8 cellular contexts compared by ENCODE assay signal in genomic region chr12:121719926-121720414, GRCh38. TPM values are rescaled to one million over a fixed set of nuclear protein-coding genes. Genes with fewer than 3 reads are reported as not detected.
DNase-seq lines count a peak whose midpoint lies in the region; ATAC-seq and TF ChIP-seq lines count a peak whose summit lies in the region.
"Had no signal": no experiment of that assay in that cellular context is flagged by ENCODE, and none has a peak within 500 bp of the region (broad histone marks: within the 10 kb centered on the region; RNA-seq: fewer than 3 reads in every experiment).

No MANE protein-coding gene starts in this region.

- H3K9me3 ChIP-seq in SK-N-SH, result no peaks in the 10 kb centered on the region
- no peaks in the 10 kb centered on the region for H3K9me3 ChIP-seq in skeletal muscle satellite cell (replicated peaks; ENCODE audit: low read length)

- TF ChIP-seq EP300 in SK-N-SH (IDR thresholded peaks at IDR 0.05; ENCODE audit: borderline replicate concordance in 1 of 2, low read depth in 1 of 2, low read length in 1 of 2), result no peak

- H3F3A ChIP-seq in SK-N-SH (replicated peaks; ENCODE audit: insufficient read depth), result peaks cover 3% of the 10 kb centered on the region

- H3K4me1 ChIP-seq in SK-N-SH (ENCODE audit: control insufficient read depth in 1 of 2, insufficient read depth in 2 of 2, low read depth in 1 of 2, low read length in 1 of 2), result peaks cover 0 to 9% of the 10 kb centered on the region in 2 experiments; a peak in 2 of 4 replicates
- H3K4me1 ChIP-seq in skeletal muscle satellite cell (ENCODE audit: control insufficient read depth, insufficient read depth, low read length), result peaks cover 44% of the 10 kb centered on the region

- ATAC-seq in natural killer cell, result no peak

- peak overlapping the region; percentile 45; the same call in 1 of the 2 replicates for H3K9ac ChIP-seq in SK-N-SH
- H3K9ac ChIP-seq in skeletal muscle satellite cell (ENCODE audit: low read depth, low read length), result peak overlapping the region; percentile 51

- TF ChIP-seq RAD21 in SK-N-SH (IDR thresholded peaks at IDR 0.05; ENCODE audit: low read length), result no peak

- H2AFZ ChIP-seq in SK-N-SH (ENCODE audit: low read depth), result no peak overlapping the region

- no peaks in the 10 kb centered on the region for H4K20me1 ChIP-seq in SK-N-SH (ENCODE audit: insufficient read depth)

- peak; percentile 77 for DNase-seq in GM04503 (ENCODE audit: low read depth)
- no peak for DNase-seq in SK-N-SH
- peak; percentile 86 to 91 for DNase-seq in foreskin fibroblast
- DNase-seq in activated effector memory CD4-positive, alpha-beta T cell treated with Interleukin-2 at 50 U/mL for 16 hours, result no peak
- no peak for DNase-seq in natural killer cell
- DNase-seq in foreskin melanocyte, result no peak
- DNase-seq: NCI-H446 had no signal

- H3K9me2 ChIP-seq in SK-N-SH, result no peaks in the 10 kb centered on the region

- H3K36me3 Mint-ChIP-seq in natural killer cell, result no peaks in the 10 kb centered on the region

- H3K9me3 Mint-ChIP-seq in natural killer cell, result no peaks in the 10 kb centered on the region

- peak overlapping the region in 1 of 2 experiments; percentile 81; a peak in 2 of 4 replicates for H3K27ac ChIP-seq in SK-N-SH (ENCODE audit: low read depth in 2 of 2, low read length in 1 of 2)

- H3K27me3 ChIP-seq in SK-N-SH (ENCODE audit: insufficient read depth) (no peaks in the 10 kb centered on the region), skeletal muscle satellite cell (ENCODE audit: control insufficient read depth, insufficient read depth, low read length) (no peaks in the 10 kb centered on the region)

- H3K27me3 Mint-ChIP-seq in natural killer cell (ENCODE audit: low read depth in 2 of 2), result no peaks in the 10 kb centered on the region

- no peaks in the 10 kb centered on the region for H3K4me1 Mint-ChIP-seq in natural killer cell

- peaks cover 0 to 5% of the 10 kb centered on the region in 2 experiments for H3K36me3 ChIP-seq in SK-N-SH (replicated peaks in 1 of 2; ENCODE audit: control insufficient read depth in 1 of 2, insufficient read depth in 2 of 2, low read length in 1 of 2)
- H3K36me3 ChIP-seq in skeletal muscle satellite cell (ENCODE audit: insufficient read depth, low read length), result no peaks in the 10 kb centered on the region

- H3K4me2 ChIP-seq in SK-N-SH, result peak overlapping the region; percentile 35
- H3K4me2 ChIP-seq in skeletal muscle satellite cell (ENCODE audit: low read length), result peak overlapping the region; percentile 40

- H3K4me3 Mint-ChIP-seq in natural killer cell, result no peak overlapping the region

- TF ChIP-seq CTCF in SK-N-SH (IDR thresholded peaks at IDR 0.05) (no peak), foreskin fibroblast (IDR thresholded peaks at IDR 0.05; ENCODE audit: low read depth, low read length) (no peak), natural killer cell (IDR thresholded peaks at IDR 0.05) (no peak)

- POLR2A ChIA-PET in SK-N-SH (lab: Yijun Ruan, JAX), result no interaction called here

- intact Hi-C loops in natural killer cell (cut with micrococcal nuclease), result no loop called here

- H3K4me3 ChIP-seq in SK-N-SH (ENCODE audit: low read depth in 2 of 2, low read length in 1 of 2), result no peak overlapping the region
- no peak overlapping the region for H3K4me3 ChIP-seq in foreskin fibroblast (ENCODE audit: low read depth in 1 of 2, low read length in 2 of 2)
- no peak overlapping the region for H3K4me3 ChIP-seq in skeletal muscle satellite cell (ENCODE audit: low read length)

- peaks cover 75% of the 10 kb centered on the region; the same call in 1 of the 2 replicates for H3K79me2 ChIP-seq in SK-N-SH (ENCODE audit: insufficient read depth)

- no peak overlapping the region for H3K27ac Mint-ChIP-seq in natural killer cell

- 28% methylated on average over 14 of the region's 14 CpGs for WGBS in SK-N-SH (ENCODE audit: low lambda C conversion rate)

- CTCF ChIA-PET in SK-N-SH (lab: Yijun Ruan, JAX), result interaction anchor here (0.8 to 5.3 kb wide), 6 partner anchors 17 to 74 kb away, joined by 3 to 34 read pairs (median 4); partner anchors contain the start of gene RHOF

TF ChIP-seq in SK-N-SH, 30 proteins besides CTCF, POLR2A, EP300 and RAD21:
- peak; percentile 66; the same call in 1 of the 2 replicates for TF ChIP-seq FOSL2 (IDR thresholded peaks at IDR 0.05; ENCODE audit: borderline replicate concordance, low read depth)
- TF ChIP-seq JUND (IDR thresholded peaks at IDR 0.05), result peak; percentile 6; the same call in 1 of the 2 replicates
- no peak for TF ChIP-seq TCF12 (IDR thresholded peaks at IDR 0.05)
- TF ChIP-seq, protein P1, sequence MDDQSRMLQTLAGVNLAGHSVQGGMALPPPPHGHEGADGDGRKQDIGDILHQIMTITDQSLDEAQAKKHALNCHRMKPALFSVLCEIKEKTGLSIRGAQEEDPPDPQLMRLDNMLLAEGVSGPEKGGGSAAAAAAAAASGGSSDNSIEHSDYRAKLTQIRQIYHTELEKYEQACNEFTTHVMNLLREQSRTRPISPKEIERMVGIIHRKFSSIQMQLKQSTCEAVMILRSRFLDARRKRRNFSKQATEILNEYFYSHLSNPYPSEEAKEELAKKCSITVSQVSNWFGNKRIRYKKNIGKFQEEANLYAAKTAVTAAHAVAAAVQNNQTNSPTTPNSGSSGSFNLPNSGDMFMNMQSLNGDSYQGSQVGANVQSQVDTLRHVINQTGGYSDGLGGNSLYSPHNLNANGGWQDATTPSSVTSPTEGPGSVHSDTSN (IDR thresholded peaks at IDR 0.05), result peak; percentile 33
TF ChIP-seq in SK-N-SH: peak in this region for 3.

RNA-seq across cellular contexts. Expression of gene TMEM120B, which starts 7.4 kb away (rescaled TPM):
- 15.1 and 15.4 TPM in 2 replicates for polyA plus RNA-seq in SK-N-SH (2012; rRNA removed)
- 4.8 and 7.4 TPM in 2 replicates for polyA plus RNA-seq in SK-N-SH (2012; cell fraction: cytosol; rRNA removed)
- polyA plus RNA-seq in SK-N-SH (2012; cell fraction: nucleus; rRNA removed), result 78.8 and 83.1 TPM in 2 replicates
- 7.9 and 8.5 TPM in 2 replicates for total RNA-seq in skeletal muscle satellite cell (2012; rRNA removed)
- total RNA-seq in natural killer cell, result 1 to 10 TPM; 6.3 to 8.4 (median 7.9) TPM

RNA-seq across cellular contexts. Expression of gene MORN3, which starts 50.5 kb away (rescaled TPM):
- polyA plus RNA-seq in SK-N-SH (2012; rRNA removed), result 2.4 and 2.7 TPM in 2 replicates
- polyA plus RNA-seq in SK-N-SH (2012; cell fraction: cytosol; rRNA removed), result 2.3 and 3.0 TPM in 2 replicates
- 1.8 TPM in 2 replicates for polyA plus RNA-seq in SK-N-SH (2012; cell fraction: nucleus; rRNA removed)
- under 0.01 and 0.44 TPM in 2 replicates for total RNA-seq in skeletal muscle satellite cell (2012; rRNA removed)
- total RNA-seq in natural killer cell, result 1 to 10 TPM; 3.0 to 7.6 (median 4.4) TPM

Comparison
In these comparisons a context has a peak if more than half of its experiments do, and no peak if none do; other contexts are left out.
1. DNase-seq: peak in GM04503 (single experiment) and foreskin fibroblast (2 of 2); none in SK-N-SH (single experiment), activated effector memory CD4-positive, alpha-beta T cell treated with Interleukin-2 at 50 U/mL for 16 hours (single experiment), natural killer cell (single experiment) and foreskin melanocyte (single experiment).